ENCODE assay signal across 1 cellular context in genomic region chr12:57549909-57550627, GRCh38.
A peak's percentile ranks its signal among the peaks of the same experiment; 100 is the strongest.
TF ChIP-seq lines count a peak whose summit lies in the region.

KIF5A (plus strand) TSS chr12:57550044; CDS start chr12:57550272, 228 bp downstream.

TF ChIP-seq in HepG2, 621 proteins besides CTCF, POLR2A, EP300 and RAD21 (continued from another document and continues in another):
- TF ChIP-seq AHDC1 (CRISPR knock-in tag; IDR thresholded peaks at IDR 0.05; ENCODE audit: borderline replicate concordance) (no peak), YY1 (IDR thresholded peaks at IDR 0.05; ENCODE audit: insufficient read depth, insufficient replicate concordance, low read depth, low read length) (peak; percentile 28), ZNF414 (CRISPR knock-in tag; IDR thresholded peaks at IDR 0.05) (0 out of 2 replicates have a peak, but pooled peaks have one; percentile 26), LCORL (IDR thresholded peaks at IDR 0.05) (no peak), LCORL (CRISPR knock-in tag; IDR thresholded peaks at IDR 0.05) (0 out of 2 replicates have a peak, but pooled peaks have one; percentile 25), FOSL2 (CRISPR knock-in tag; IDR thresholded peaks at IDR 0.05) (0 out of 2 replicates have a peak, but pooled peaks have one; percentile 24), TOE1 (CRISPR knock-in tag; IDR thresholded peaks at IDR 0.05) (no peak), ZNF768 (CRISPR knock-in tag; IDR thresholded peaks at IDR 0.05) (0 out of 2 replicates have a peak, but pooled peaks have one; percentile 14), SMAD9 (CRISPR knock-in tag; IDR thresholded peaks at IDR 0.05) (no peak), ZFP36 (IDR thresholded peaks at IDR 0.05; ENCODE audit: borderline replicate concordance, low read depth, low read length, partially characterized antibody) (no peak), ZNF501 (CRISPR knock-in tag; IDR thresholded peaks at IDR 0.05) (no peak), ZNF224 (CRISPR knock-in tag; IDR thresholded peaks at IDR 0.05) (no peak), RXRA (CRISPR knock-in tag; IDR thresholded peaks at IDR 0.05) (no peak), ZBTB37 (CRISPR knock-in tag; IDR thresholded peaks at IDR 0.05) (no peak), PATZ1 (CRISPR knock-in tag; IDR thresholded peaks at IDR 0.05) (peak; percentile 49; the same call in 1 of the 2 replicates), NFKBIZ (CRISPR knock-in tag; IDR thresholded peaks at IDR 0.05) (no peak), ELF4 (CRISPR knock-in tag; IDR thresholded peaks at IDR 0.05; ENCODE audit: borderline replicate concordance) (no peak), PHF20 (CRISPR knock-in tag; IDR thresholded peaks at IDR 0.05) (no peak), SNAPC2 (CRISPR knock-in tag; IDR thresholded peaks at IDR 0.05) (no peak), ZNF724P (CRISPR knock-in tag; IDR thresholded peaks at IDR 0.05; ENCODE audit: borderline replicate concordance) (no peak), SAP130 (CRISPR knock-in tag; IDR thresholded peaks at IDR 0.05; ENCODE audit: low read depth) (peak; percentile 60; the same call in 1 of the 2 replicates), THRA (CRISPR knock-in tag; IDR thresholded peaks at IDR 0.05; ENCODE audit: borderline replicate concordance) (no peak), KAT8 (CRISPR knock-in tag; IDR thresholded peaks at IDR 0.05) (peak; percentile 13; the same call in 1 of the 2 replicates), ZNF513 (CRISPR knock-in tag; conservative IDR thresholded peaks at IDR 0.05) (no peak), MTF2 (CRISPR knock-in tag; IDR thresholded peaks at IDR 0.05; ENCODE audit: borderline replicate concordance) (no peak), ZNF615 (CRISPR knock-in tag; IDR thresholded peaks at IDR 0.05; ENCODE audit: borderline replicate concordance) (no peak), ZNF687 (CRISPR knock-in tag; IDR thresholded peaks at IDR 0.05) (peak; percentile 65), THAP11 (CRISPR knock-in tag; IDR thresholded peaks at IDR 0.05) (peak; percentile 68), ZNF430 (CRISPR knock-in tag; IDR thresholded peaks at IDR 0.05) (no peak), PHF8 (CRISPR knock-in tag; IDR thresholded peaks at IDR 0.05) (peak; percentile 31; the same call in 1 of the 2 replicates), UBTF (CRISPR knock-in tag; IDR thresholded peaks at IDR 0.05) (peak; percentile 64), DNMT1 (CRISPR knock-in tag; IDR thresholded peaks at IDR 0.05) (no peak), SP2 (CRISPR knock-in tag; IDR thresholded peaks at IDR 0.05) (no peak), STAG1 (CRISPR knock-in tag; IDR thresholded peaks at IDR 0.05) (peak; percentile 40), ZHX1 (CRISPR knock-in tag; IDR thresholded peaks at IDR 0.05; ENCODE audit: low read depth) (no peak), MTF1 (CRISPR knock-in tag; IDR thresholded peaks at IDR 0.05) (no peak), ZNF792 (CRISPR knock-in tag; IDR thresholded peaks at IDR 0.05) (no peak), TAF1 (CRISPR knock-in tag; IDR thresholded peaks at IDR 0.05) (peak; percentile 33; the same call in 1 of the 2 replicates), PCBP2 (optimal IDR thresholded peaks at IDR 0.05; ENCODE audit: low read depth, low read length, poor library complexity, severe bottlenecking) (no peak)
